Comparison of ENCODE assay signal across 1 cellular context in genomic region chr10:73246783-73247508, GRCh38.
TF ChIP-seq lines count a peak whose summit lies in the region.

A gene with protein sequence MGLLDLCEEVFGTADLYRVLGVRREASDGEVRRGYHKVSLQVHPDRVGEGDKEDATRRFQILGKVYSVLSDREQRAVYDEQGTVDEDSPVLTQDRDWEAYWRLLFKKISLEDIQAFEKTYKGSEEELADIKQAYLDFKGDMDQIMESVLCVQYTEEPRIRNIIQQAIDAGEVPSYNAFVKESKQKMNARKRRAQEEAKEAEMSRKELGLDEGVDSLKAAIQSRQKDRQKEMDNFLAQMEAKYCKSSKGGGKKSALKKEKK (minus strand): TSS chr10:73247255. CDS start chr10:73247189, 66 bp downstream.

TF ChIP-seq in GM12878, 131 proteins besides CTCF, POLR2A, EP300 and RAD21 (continued from another document and continues in another):
- TF ChIP-seq STAT1 (conservative IDR thresholded peaks at IDR 0.05) (no peak), SUPT20H (IDR thresholded peaks at IDR 0.05; ENCODE audit: borderline replicate concordance, control insufficient read depth, low read depth, low read length) (no peak), ZNF384 (IDR thresholded peaks at IDR 0.05; ENCODE audit: borderline replicate concordance, low read depth, low read length) (no peak), PBX3 (IDR thresholded peaks at IDR 0.05; ENCODE audit: insufficient replicate concordance, low read depth, low read length) (no peak), NRF1 (conservative IDR thresholded peaks at IDR 0.05; ENCODE audit: low read depth, low read length) (peak; percentile 59), SP1 (IDR thresholded peaks at IDR 0.05; ENCODE audit: low read depth, low read length) (peak; percentile 26), ZZZ3 (IDR thresholded peaks at IDR 0.05; ENCODE audit: control insufficient read depth, insufficient read length, low read depth) (no peak), ZNF207 (IDR thresholded peaks at IDR 0.05; ENCODE audit: borderline replicate concordance) (peak; percentile 47; the same call in 1 of the 2 replicates), EZH2 (IDR thresholded peaks at IDR 0.05; ENCODE audit: borderline replicate concordance, control insufficient read depth, low read depth, low read length) (no peak), BCL11A (IDR thresholded peaks at IDR 0.05; ENCODE audit: low read depth, low read length) (no peak), YY1 (IDR thresholded peaks at IDR 0.05; ENCODE audit: low read depth, low read length) (peak; percentile 39), USF2 (IDR thresholded peaks at IDR 0.05; ENCODE audit: borderline replicate concordance, low read depth, low read length) (no peak; the same call in none of the 2 replicates), ATF3 (IDR thresholded peaks at IDR 0.05; ENCODE audit: borderline replicate concordance, extremely low read depth, low read depth, low read length) (no peak), RUNX3 (IDR thresholded peaks at IDR 0.05; ENCODE audit: low read length) (peak; percentile 64), ZBED1 (IDR thresholded peaks at IDR 0.05; ENCODE audit: borderline replicate concordance) (peak; percentile 50), SIX5 (IDR thresholded peaks at IDR 0.05; ENCODE audit: low read depth, low read length, severe bottlenecking) (no peak), NR2C2 (IDR thresholded peaks at IDR 0.05; ENCODE audit: borderline replicate concordance, control insufficient read depth, insufficient read length, low read depth) (no peak), TCF12 (IDR thresholded peaks at IDR 0.05; ENCODE audit: low read depth, low read length) (peak; percentile 85; the same call in 1 of the 2 replicates), TCF3 (IDR thresholded peaks at IDR 0.05; ENCODE audit: borderline replicate concordance, insufficient read depth, low read depth, low read length) (0 out of 2 replicates have a peak, but pooled peaks have one; percentile 73), GABPA (IDR thresholded peaks at IDR 0.05; ENCODE audit: low read depth) (no peak), RBBP5 (conservative IDR thresholded peaks at IDR 0.05) (no peak), PRDM15 (CRISPR knock-in tag; IDR thresholded peaks at IDR 0.05) (no peak; the same call in 1 of the 2 replicates), SMC3 (IDR thresholded peaks at IDR 0.05; ENCODE audit: borderline replicate concordance, low read length) (no peak), ZSCAN29 (IDR thresholded peaks at IDR 0.05) (no peak), MEF2B (IDR thresholded peaks at IDR 0.05; ENCODE audit: partially characterized antibody, poor library complexity, severe bottlenecking) (peak; percentile 28), ATF7 (IDR thresholded peaks at IDR 0.05; ENCODE audit: low read depth) (no peak), FOXK2 (IDR thresholded peaks at IDR 0.05) (no peak; the same call in none of the 2 replicates), KDM1A (IDR thresholded peaks at IDR 0.05; ENCODE audit: borderline replicate concordance) (no peak), MTA2 (IDR thresholded peaks at IDR 0.05; ENCODE audit: low read depth) (no peak), PAX5 (IDR thresholded peaks at IDR 0.05; ENCODE audit: borderline replicate concordance, low read depth, low read length) (peak; percentile 13; the same call in 1 of the 2 replicates), DPF2 (IDR thresholded peaks at IDR 0.05) (peak; percentile 78), ZNF687 (IDR thresholded peaks at IDR 0.05) (0 out of 2 replicates have a peak, but pooled peaks have one; percentile 40), ZNF622 (IDR thresholded peaks at IDR 0.05) (no peak)
- TF ChIP-seq, protein P1, sequence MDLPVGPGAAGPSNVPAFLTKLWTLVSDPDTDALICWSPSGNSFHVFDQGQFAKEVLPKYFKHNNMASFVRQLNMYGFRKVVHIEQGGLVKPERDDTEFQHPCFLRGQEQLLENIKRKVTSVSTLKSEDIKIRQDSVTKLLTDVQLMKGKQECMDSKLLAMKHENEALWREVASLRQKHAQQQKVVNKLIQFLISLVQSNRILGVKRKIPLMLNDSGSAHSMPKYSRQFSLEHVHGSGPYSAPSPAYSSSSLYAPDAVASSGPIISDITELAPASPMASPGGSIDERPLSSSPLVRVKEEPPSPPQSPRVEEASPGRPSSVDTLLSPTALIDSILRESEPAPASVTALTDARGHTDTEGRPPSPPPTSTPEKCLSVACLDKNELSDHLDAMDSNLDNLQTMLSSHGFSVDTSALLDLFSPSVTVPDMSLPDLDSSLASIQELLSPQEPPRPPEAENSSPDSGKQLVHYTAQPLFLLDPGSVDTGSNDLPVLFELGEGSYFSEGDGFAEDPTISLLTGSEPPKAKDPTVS (IDR thresholded peaks at IDR 0.05; ENCODE audit: low read depth, low read length), result no peak
- TF ChIP-seq, protein P2, sequence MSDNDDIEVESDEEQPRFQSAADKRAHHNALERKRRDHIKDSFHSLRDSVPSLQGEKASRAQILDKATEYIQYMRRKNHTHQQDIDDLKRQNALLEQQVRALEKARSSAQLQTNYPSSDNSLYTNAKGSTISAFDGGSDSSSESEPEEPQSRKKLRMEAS (IDR thresholded peaks at IDR 0.05; ENCODE audit: low read depth, low read length), result peak; percentile 76
- TF ChIP-seq, protein P3, sequence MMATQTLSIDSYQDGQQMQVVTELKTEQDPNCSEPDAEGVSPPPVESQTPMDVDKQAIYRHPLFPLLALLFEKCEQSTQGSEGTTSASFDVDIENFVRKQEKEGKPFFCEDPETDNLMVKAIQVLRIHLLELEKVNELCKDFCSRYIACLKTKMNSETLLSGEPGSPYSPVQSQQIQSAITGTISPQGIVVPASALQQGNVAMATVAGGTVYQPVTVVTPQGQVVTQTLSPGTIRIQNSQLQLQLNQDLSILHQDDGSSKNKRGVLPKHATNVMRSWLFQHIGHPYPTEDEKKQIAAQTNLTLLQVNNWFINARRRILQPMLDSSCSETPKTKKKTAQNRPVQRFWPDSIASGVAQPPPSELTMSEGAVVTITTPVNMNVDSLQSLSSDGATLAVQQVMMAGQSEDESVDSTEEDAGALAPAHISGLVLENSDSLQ (IDR thresholded peaks at IDR 0.05), result no peak; the same call in 1 of the 2 replicates
- TF ChIP-seq, protein P4, sequence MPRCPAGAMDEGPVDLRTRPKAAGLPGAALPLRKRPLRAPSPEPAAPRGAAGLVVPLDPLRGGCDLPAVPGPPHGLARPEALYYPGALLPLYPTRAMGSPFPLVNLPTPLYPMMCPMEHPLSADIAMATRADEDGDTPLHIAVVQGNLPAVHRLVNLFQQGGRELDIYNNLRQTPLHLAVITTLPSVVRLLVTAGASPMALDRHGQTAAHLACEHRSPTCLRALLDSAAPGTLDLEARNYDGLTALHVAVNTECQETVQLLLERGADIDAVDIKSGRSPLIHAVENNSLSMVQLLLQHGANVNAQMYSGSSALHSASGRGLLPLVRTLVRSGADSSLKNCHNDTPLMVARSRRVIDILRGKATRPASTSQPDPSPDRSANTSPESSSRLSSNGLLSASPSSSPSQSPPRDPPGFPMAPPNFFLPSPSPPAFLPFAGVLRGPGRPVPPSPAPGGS (IDR thresholded peaks at IDR 0.05; ENCODE audit: borderline replicate concordance, insufficient read depth, low read depth, low read length, poor library complexity, severe bottlenecking), result peak; percentile 78
- TF ChIP-seq, protein P5, sequence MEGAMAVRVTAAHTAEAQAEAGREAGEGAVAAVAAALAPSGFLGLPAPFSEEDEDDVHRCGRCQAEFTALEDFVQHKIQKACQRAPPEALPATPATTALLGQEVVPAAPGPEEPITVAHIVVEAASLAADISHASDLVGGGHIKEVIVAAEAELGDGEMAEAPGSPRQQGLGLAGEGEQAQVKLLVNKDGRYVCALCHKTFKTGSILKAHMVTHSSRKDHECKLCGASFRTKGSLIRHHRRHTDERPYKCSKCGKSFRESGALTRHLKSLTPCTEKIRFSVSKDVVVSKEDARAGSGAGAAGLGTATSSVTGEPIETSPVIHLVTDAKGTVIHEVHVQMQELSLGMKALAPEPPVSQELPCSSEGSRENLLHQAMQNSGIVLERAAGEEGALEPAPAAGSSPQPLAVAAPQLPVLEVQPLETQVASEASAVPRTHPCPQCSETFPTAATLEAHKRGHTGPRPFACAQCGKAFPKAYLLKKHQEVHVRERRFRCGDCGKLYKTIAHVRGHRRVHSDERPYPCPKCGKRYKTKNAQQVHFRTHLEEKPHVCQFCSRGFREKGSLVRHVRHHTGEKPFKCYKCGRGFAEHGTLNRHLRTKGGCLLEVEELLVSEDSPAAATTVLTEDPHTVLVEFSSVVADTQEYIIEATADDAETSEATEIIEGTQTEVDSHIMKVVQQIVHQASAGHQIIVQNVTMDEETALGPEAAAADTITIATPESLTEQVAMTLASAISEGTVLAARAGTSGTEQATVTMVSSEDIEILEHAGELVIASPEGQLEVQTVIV (IDR thresholded peaks at IDR 0.05; ENCODE audit: borderline replicate concordance, partially characterized antibody), result peak; percentile 99
- TF ChIP-seq, protein P6, sequence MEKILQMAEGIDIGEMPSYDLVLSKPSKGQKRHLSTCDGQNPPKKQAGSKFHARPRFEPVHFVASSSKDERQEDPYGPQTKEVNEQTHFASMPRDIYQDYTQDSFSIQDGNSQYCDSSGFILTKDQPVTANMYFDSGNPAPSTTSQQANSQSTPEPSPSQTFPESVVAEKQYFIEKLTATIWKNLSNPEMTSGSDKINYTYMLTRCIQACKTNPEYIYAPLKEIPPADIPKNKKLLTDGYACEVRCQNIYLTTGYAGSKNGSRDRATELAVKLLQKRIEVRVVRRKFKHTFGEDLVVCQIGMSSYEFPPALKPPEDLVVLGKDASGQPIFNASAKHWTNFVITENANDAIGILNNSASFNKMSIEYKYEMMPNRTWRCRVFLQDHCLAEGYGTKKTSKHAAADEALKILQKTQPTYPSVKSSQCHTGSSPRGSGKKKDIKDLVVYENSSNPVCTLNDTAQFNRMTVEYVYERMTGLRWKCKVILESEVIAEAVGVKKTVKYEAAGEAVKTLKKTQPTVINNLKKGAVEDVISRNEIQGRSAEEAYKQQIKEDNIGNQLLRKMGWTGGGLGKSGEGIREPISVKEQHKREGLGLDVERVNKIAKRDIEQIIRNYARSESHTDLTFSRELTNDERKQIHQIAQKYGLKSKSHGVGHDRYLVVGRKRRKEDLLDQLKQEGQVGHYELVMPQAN (conservative IDR thresholded peaks at IDR 0.05), result peak; percentile 99
